Comparison of ENCODE assay signal across 23 cellular contexts in the genomic region with DNA sequence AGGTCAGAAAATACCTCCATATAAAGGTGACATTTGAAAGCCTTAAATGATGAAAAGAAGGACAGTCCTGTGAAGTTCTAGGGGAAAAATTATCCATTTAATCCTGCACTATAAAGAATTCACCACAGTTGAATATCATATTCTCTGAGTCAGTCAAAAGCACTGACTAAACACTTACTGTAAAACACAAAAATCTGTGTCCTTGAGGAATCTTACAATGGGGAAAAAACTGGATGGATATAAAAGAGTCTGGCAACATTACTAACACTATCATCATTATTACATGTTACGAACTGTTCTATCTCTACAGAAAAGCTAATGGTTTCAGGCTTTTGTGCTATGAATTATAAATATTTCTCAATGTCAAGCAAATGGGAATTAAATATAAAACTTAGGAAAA.
"Had no signal": no experiment of that assay in that cellular context is flagged by ENCODE, and none has a peak within 500 bp of the region (broad histone marks: within the 10 kb centered on the region; RNA-seq: fewer than 3 reads in every experiment).

No MANE protein-coding gene starts in this region.

- H3K4me3 ChIP-seq: left lung, lung, mucosa of descending colon, right lobe of liver, skin epidermis, upper lobe of left lung had no signal

- ATAC-seq: left lung; natural killer cell treated with Interleukin-12 subunit alpha and Interleukin-12 subunit beta and Interleukin-15 and Interleukin-18, amount 100 ng/mL, for 72 hours; right lobe of liver; stimulated activated naive CD8-positive, alpha-beta T cell treated with anti-CD3 and anti-CD28 coated beads, Interleukin-15, Interleukin-2, amounts not matched to agents 100 U/mL and 50 U/mL, for 24 hours had no signal

- H3K27ac ChIP-seq: left lung, right lobe of liver, skin epidermis, upper lobe of left lung had no signal

- DNase-seq: activated CD4-positive, alpha-beta memory T cell treated with anti-CD3 and anti-CD28 coated beads for 36 hours; activated CD4-positive, alpha-beta T cell treated with anti-CD3 and anti-CD28 coated beads, Interleukin-2, amount 10 ng/mL, durations not matched to agents 24 days and 14 days; activated CD4-positive, CD25-positive, alpha-beta regulatory T cell treated with anti-CD3 and anti-CD28 coated beads, Interleukin-2, amount 50 U/mL, for 72 hours; activated CD8-positive, alpha-beta memory T cell treated with anti-CD3 and anti-CD28 coated beads, Interleukin-2, amount 50 U/mL, for 4 hours; activated gamma-delta T cell; activated naive CD4-positive, alpha-beta T cell treated with anti-CD3 and anti-CD28 coated beads, Interleukin-2, amount 50 U/mL, for 16 hours; activated T-cell treated with anti-CD3 and anti-CD28 coated beads, Interleukin-2, amount 50 U/mL, for 1 hour; anterior cingulate cortex; dermis blood vessel endothelial cell; effector CD4-positive, alpha-beta T cell; erythroblast; foreskin melanocyte; left lung; mucosa of descending colon; right lobe of liver; stimulated activated CD4-positive, alpha-beta T cell treated with anti-CD3 and anti-CD28 coated beads, Interleukin-12 subunit alpha, Interleukin-12 subunit beta, amount 100 ng/mL, for 4 hours; stimulated activated CD4-positive, alpha-beta T cell treated with anti-CD3 and anti-CD28 coated beads, Interleukin-4, amount 100 ng/mL, for 1 hour; stimulated activated naive CD8-positive, alpha-beta T cell treated with anti-CD3 and anti-CD28 coated beads, Interleukin-15, Interleukin-2, amounts not matched to agents 100 U/mL and 50 U/mL, for 24 hours; T-helper 2 cell; upper lobe of left lung had no signal

- H3K4me1 ChIP-seq: left lung, right lobe of liver, upper lobe of left lung had no signal
